ENCODE assay signal across 12 cellular contexts in the genomic region with DNA sequence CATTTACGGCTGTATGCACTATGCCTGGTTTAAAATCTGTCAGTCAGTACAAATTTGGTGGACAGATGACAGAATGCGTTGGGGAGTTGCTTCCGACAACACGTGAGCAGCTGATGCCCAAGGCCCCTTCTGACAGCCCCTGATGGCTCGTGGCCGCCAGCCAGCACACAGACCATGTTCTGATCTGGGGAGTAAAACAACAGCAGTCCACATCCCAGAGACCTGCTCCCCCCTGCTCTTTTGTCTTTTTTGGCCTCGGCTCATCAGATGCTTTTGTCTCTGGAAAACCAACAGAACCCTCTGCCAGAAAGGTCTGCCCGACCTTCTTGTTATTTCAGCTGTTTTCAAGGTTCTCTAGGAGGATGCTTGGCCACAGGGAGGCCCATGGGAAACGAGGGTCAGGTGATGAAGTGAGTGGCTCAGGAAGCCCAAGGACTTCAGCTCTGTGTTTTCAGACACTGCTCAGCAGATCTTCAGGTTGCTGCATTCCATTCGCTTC. TPM values are rescaled to one million over a fixed set of nuclear protein-coding genes. Genes with fewer than 3 reads are reported as not detected.
DNase-seq lines count a peak whose midpoint lies in the region; ATAC-seq and TF ChIP-seq lines count a peak whose summit lies in the region.
"Had no signal": no experiment of that assay in that cellular context is flagged by ENCODE, and none has a peak within 500 bp of the region (broad histone marks: within the 10 kb centered on the region; RNA-seq: fewer than 3 reads in every experiment).

No MANE protein-coding gene starts in this region.

- H3K27ac ChIP-seq in left ventricle myocardium inferior (replicated peaks), result no peak overlapping the region
- peak overlapping the region in 2 of 3 donors; percentile 52 to 64 for H3K27ac ChIP-seq in thyroid gland
- H3K27ac ChIP-seq: A549 had no signal

- intact Hi-C loops in left cardiac atrium (cut with DNase I), result no loop called here
- intact Hi-C loops in left ventricle myocardium inferior (cut with micrococcal nuclease), result no loop called here
- intact Hi-C loops in thyroid gland (cut with DNase I), result no loop called here
- intact Hi-C loops in head of caudate nucleus (cut with DNase I), result no loop called here

- H3K36me3 ChIP-seq in left ventricle myocardium inferior (no peaks in the 10 kb centered on the region), thyroid gland (no peaks in the 10 kb centered on the region)

- ATAC-seq in left cardiac atrium, result peak; percentile 18 to 23
- no peak for ATAC-seq in HG03439 (IDR thresholded peaks at IDR 0.05; ENCODE audit: unreplicated experiment)

- H3K9me3 ChIP-seq in left ventricle myocardium inferior (replicated peaks) (no peaks in the 10 kb centered on the region), thyroid gland (no peaks in the 10 kb centered on the region)
- H3K9me3 ChIP-seq: A549 had no signal

- H3K4me1 ChIP-seq in left ventricle myocardium inferior, result peaks cover 7% of the 10 kb centered on the region
- peaks cover 10 to 16% of the 10 kb centered on the region in 2 donors for H3K4me1 ChIP-seq in thyroid gland

- TF ChIP-seq CTCF in left ventricle myocardium inferior (IDR thresholded peaks at IDR 0.05; ENCODE audit: borderline replicate concordance) (no peak), fibroblast of the aortic adventitia (IDR thresholded peaks at IDR 0.05; ENCODE audit: insufficient read depth, low read length) (no peak), thyroid gland (IDR thresholded peaks at IDR 0.05) (no peak)

- DNase-seq in left cardiac atrium (peak; percentile 58), left ventricle myocardium inferior (no peak), SHP77 treated with DMSO at 0.1 percent for 48 hours (lab: John Stamatoyannopoulos, UW) (peak; percentile 73), fibroblast of the aortic adventitia (ENCODE audit: low read depth) (peak; percentile 23), thyroid gland (peak; percentile 78 to 83), NCI-H187 treated with DMSO at 0.1 percent for 48 hours (lab: John Stamatoyannopoulos, UW) (no peak), head of caudate nucleus (no peak)
- DNase-seq: activated CD8-positive, alpha-beta memory T cell treated with anti-CD3 and anti-CD28 coated beads, Interleukin-2, amount 50 U/mL, for 4 hours; nucleus accumbens had no signal

- H3K27me3 ChIP-seq in left ventricle myocardium inferior (ENCODE audit: low read depth), result no peaks in the 10 kb centered on the region
- no peaks in the 10 kb centered on the region for H3K27me3 ChIP-seq in thyroid gland

- no peak for TF ChIP-seq POLR2A in thyroid gland (IDR thresholded peaks at IDR 0.05)

- WGBS in thyroid gland, 2 donors, result 48% methylated on average over 10 of the region's 10 CpGs

- H3K4me3 ChIP-seq in left ventricle myocardium inferior, result no peak overlapping the region
- H3K4me3 ChIP-seq in fibroblast of the aortic adventitia (ENCODE audit: low read depth, low read length), result no peak overlapping the region
- H3K4me3 ChIP-seq in thyroid gland (replicated peaks in 1 of 3), result no peak overlapping the region
- H3K4me3 ChIP-seq: A549, lung had no signal

RNA-seq across cellular contexts. Expression of a gene that starts 10.8 kb away (rescaled TPM):
- total RNA-seq in left cardiac atrium, result 1 to 10 TPM; 5.9 to 6.9 TPM
- 3.7 TPM for total RNA-seq in left ventricle myocardium inferior
- 0.25 and 2.7 TPM in 2 replicates for total RNA-seq in fibroblast of the aortic adventitia (ENCODE audit: low replicate concordance)
- total RNA-seq in thyroid gland, result 10 to 100 TPM in 3 of 4 donors, 1 to 10 TPM in 1; 9.1 to 28.3 (median 18.1) TPM

RNA-seq across cellular contexts. Expression of a gene that starts 11.2 kb away (rescaled TPM):
- total RNA-seq in left cardiac atrium (1 to 10 TPM in 1 of 2 donors, under 1 TPM in 1; 0.62 to 1.4 TPM), left ventricle myocardium inferior (0.08 TPM), fibroblast of the aortic adventitia (ENCODE audit: low replicate concordance) (0.09 TPM in 1 of 2 replicates, not detected in the other), thyroid gland (1 to 10 TPM in 1 of 4 donors, under 1 TPM in 3; 0.13 to 1.8 (median 0.46) TPM)

RNA-seq across cellular contexts. Expression of a gene that starts 54.3 kb away (rescaled TPM):
- total RNA-seq in left cardiac atrium (10 to 100 TPM; 71.1 to 77.5 TPM), left ventricle myocardium inferior (99.9 TPM), fibroblast of the aortic adventitia (ENCODE audit: low replicate concordance) (89.7 and 170 TPM in 2 replicates), thyroid gland (10 to 100 TPM; 25.0 to 72.1 (median 63.1) TPM)

Comparison
In these comparisons a context has a peak if more than half of its experiments do, and no peak if none do; other contexts are left out.
1. DNase-seq: peak in left cardiac atrium (single experiment), SHP77 treated with DMSO at 0.1 percent for 48 hours (single experiment), fibroblast of the aortic adventitia (single experiment) and thyroid gland (2 of 2); none in left ventricle myocardium inferior (single experiment), NCI-H187 treated with DMSO at 0.1 percent for 48 hours (single experiment) and head of caudate nucleus (0 of 42).